Comparison of ENCODE assay signal across 1 cellular context in the genomic region with DNA sequence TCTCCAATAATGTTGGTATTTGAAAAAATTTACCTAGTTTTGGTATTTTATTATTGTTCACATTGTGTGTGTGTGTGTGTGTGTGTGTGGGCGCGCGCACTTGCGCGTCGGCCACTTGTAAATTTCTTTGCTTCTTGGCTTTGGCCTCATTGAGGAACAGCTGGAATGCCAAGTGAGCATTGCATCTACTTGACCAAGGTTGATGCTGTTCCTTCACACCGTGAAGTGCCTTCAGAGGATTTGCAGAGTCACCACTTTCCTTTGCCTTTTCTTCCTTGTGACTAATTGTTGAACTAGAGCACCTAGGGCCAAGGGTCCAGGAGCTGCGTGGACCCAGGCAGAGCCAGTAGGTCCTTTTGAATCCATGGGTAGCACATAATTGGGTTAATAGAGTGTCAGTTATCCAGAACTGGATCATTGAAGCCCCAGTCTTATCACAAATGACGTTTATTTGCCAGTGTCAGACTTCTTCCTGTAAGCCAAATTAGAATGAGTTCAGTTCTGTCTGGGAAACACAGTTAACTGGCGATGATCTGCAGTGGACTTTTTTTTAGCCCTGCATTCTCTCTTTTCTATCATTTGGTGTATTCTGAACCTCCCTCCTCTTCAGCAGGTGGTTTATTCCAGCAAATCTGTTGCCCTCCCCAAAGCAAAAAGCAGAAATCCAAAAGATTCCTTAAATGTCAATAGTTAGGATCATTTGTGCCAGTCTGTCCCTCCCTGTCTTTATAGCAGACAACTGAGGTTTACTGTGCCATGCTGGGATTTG.
TF ChIP-seq lines count a peak whose summit lies in the region.

No MANE protein-coding gene starts in this region.

TF ChIP-seq in SK-N-SH, 30 proteins besides CTCF, POLR2A, EP300 and RAD21:
- TF ChIP-seq REST (IDR thresholded peaks at IDR 0.05; ENCODE audit: low read depth, low read length), result no peak
- TF ChIP-seq FOSL2 (IDR thresholded peaks at IDR 0.05; ENCODE audit: borderline replicate concordance, low read depth), result no peak
- TF ChIP-seq FOXM1 (IDR thresholded peaks at IDR 0.05; ENCODE audit: low read depth), result no peak
- TF ChIP-seq, protein P1, sequence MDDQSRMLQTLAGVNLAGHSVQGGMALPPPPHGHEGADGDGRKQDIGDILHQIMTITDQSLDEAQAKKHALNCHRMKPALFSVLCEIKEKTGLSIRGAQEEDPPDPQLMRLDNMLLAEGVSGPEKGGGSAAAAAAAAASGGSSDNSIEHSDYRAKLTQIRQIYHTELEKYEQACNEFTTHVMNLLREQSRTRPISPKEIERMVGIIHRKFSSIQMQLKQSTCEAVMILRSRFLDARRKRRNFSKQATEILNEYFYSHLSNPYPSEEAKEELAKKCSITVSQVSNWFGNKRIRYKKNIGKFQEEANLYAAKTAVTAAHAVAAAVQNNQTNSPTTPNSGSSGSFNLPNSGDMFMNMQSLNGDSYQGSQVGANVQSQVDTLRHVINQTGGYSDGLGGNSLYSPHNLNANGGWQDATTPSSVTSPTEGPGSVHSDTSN (IDR thresholded peaks at IDR 0.05), result no peak
- no peak for TF ChIP-seq GATA2 (CRISPR knock-in tag; IDR thresholded peaks at IDR 0.05)
- no peak for TF ChIP-seq MEF2A (IDR thresholded peaks at IDR 0.05; ENCODE audit: borderline replicate concordance, low read depth)
- TF ChIP-seq NFIC (IDR thresholded peaks at IDR 0.05; ENCODE audit: borderline replicate concordance), result no peak
- no peak for TF ChIP-seq JUND (IDR thresholded peaks at IDR 0.05)
- no peak for TF ChIP-seq SMC3 (IDR thresholded peaks at IDR 0.05; ENCODE audit: low read depth, low read length)
- no peak for TF ChIP-seq TAF1 (IDR thresholded peaks at IDR 0.05; ENCODE audit: borderline replicate concordance, low read depth, low read length)
